ENCODE assay signal across 22 cellular contexts in genomic region chr9:79120533-79121315, GRCh38.
A peak's percentile ranks its signal among the peaks of the same experiment; 100 is the strongest.
DNase-seq lines count a peak whose midpoint lies in the region; TF ChIP-seq lines count a peak whose summit lies in the region.
"Had no signal": no experiment of that assay in that cellular context is flagged by ENCODE, and none has a peak within 500 bp of the region (broad histone marks: within the 10 kb centered on the region; RNA-seq: fewer than 3 reads in every experiment).

No MANE protein-coding gene starts in this region.

- TF ChIP-seq CTCF in thyroid gland (IDR thresholded peaks at IDR 0.05): no peak

- no peak overlapping the region for H3K4me3 ChIP-seq in thyroid gland (replicated peaks in 1 of 3)
- H3K4me3 ChIP-seq: A549, mucosa of descending colon, neural progenitor cell, suprapubic skin had no signal

- H3K4me1 ChIP-seq in thyroid gland: no peaks in the 10 kb centered on the region
- H3K4me1 ChIP-seq: A549, suprapubic skin had no signal

- H3K36me3 ChIP-seq in thyroid gland: no peaks in the 10 kb centered on the region
- H3K36me3 ChIP-seq: esophagus squamous epithelium, neural progenitor cell, suprapubic skin had no signal

- 53 to 54% methylated on average over 4 of the region's 4 CpGs for WGBS in thyroid gland, 2 donors

- intact Hi-C loops in thyroid gland (cut with DNase I): no loop called here

- no peak overlapping the region for H3K27ac ChIP-seq in thyroid gland
- H3K27ac ChIP-seq: A549, neural progenitor cell, suprapubic skin had no signal

- no peaks in the 10 kb centered on the region for H3K9me3 ChIP-seq in thyroid gland
- H3K9me3 ChIP-seq: A549, esophagus squamous epithelium, mucosa of descending colon, suprapubic skin had no signal

- peak; percentile 25 for DNase-seq in NCI-H2107 treated with DMSO at 0.1 percent for 48 hours (lab: John Stamatoyannopoulos, UW; ENCODE audit: unreplicated experiment)
- no peak for DNase-seq in NCI-H2107 (lab: John Stamatoyannopoulos, UW)
- peak; percentile 88 for DNase-seq in NCI-H345 (lab: John Stamatoyannopoulos, UW)
- peak; percentile 37 for DNase-seq in cerebellar cortex (ENCODE audit: low spot score)
- DNase-seq in thyroid gland: peak; percentile 5 to 6
- no peak for DNase-seq in foreskin melanocyte
- DNase-seq in stimulated activated naive CD4-positive, alpha-beta T cell treated with Interleukin-2 at 50 U/mL for 16 hours (lab: John Stamatoyannopoulos, UW): no peak
- no peak for DNase-seq in NK-92 (lab: John Stamatoyannopoulos, UW; ENCODE audit: unreplicated experiment)
- DNase-seq: activated CD4-positive, alpha-beta T cell treated with anti-CD3 and anti-CD28 coated beads for 4 hours; activated CD8-positive, alpha-beta memory T cell treated with anti-CD3 and anti-CD28 coated beads, Interleukin-2, amount 10 ng/mL, durations not matched to agents 7 days and 5 days; Calu3; caudate nucleus; esophagus squamous epithelium; GDM1; left ventricle myocardium superior; mucosa of descending colon; NCI-H2227 treated with DMSO at 0.1 percent for 48 hours; right cardiac atrium; SW 1271 had no signal

- TF ChIP-seq POLR2A in thyroid gland (IDR thresholded peaks at IDR 0.05): no peak

- H3K27me3 ChIP-seq in thyroid gland: no peaks in the 10 kb centered on the region
- H3K27me3 ChIP-seq: esophagus squamous epithelium, neural progenitor cell had no signal

Comparison
In these comparisons a context has a peak if more than half of its experiments do, and no peak if none do; other contexts are left out.
1. DNase-seq: peak in NCI-H2107 treated with DMSO at 0.1 percent for 48 hours (single experiment), NCI-H345 (single experiment), cerebellar cortex (single experiment) and thyroid gland (2 of 2); none in NCI-H2107 (single experiment), foreskin melanocyte (single experiment), stimulated activated naive CD4-positive, alpha-beta T cell treated with Interleukin-2 at 50 U/mL for 16 hours (single experiment) and NK-92 (single experiment).